Comparison of ENCODE assay signal across 7 cellular contexts in the genomic region with DNA sequence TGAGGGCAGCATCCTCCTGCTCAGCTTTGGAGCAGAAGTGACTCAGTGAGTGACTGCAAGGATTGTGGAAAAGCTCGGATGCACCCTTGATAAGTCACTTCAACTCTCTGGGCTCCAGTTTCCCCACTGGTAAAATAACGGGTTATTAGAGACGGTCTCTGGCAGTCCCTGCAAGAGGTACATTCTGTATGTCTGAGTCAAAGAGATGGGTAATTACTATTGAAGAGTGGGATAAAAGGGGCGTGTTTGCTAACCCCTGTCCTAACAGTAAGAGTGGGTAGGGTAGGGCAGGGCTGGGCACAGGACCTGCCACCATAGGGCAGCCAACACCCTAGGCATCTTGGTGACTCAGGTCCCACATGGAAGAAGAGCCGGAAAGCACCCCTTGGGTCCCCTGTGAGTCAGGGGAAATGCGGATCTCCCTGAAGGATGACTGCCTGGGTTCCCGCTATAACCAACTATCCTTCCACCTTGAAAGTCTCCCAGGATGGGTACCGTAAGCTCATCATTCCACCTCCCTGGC. TPM values are rescaled to one million over a fixed set of nuclear protein-coding genes. Genes with fewer than 3 reads are reported as not detected.
DNase-seq lines count a peak whose midpoint lies in the region; ATAC-seq lines count a peak whose summit lies in the region.

No MANE protein-coding gene starts in this region.

- peak overlapping the region; percentile 100 for H3K27ac ChIP-seq in right cardiac atrium (ENCODE audit: low read length)

- no peak overlapping the region for H3K4me3 ChIP-seq in right cardiac atrium (ENCODE audit: low read length)

- peaks cover 3% of the 10 kb centered on the region for H3K36me3 Mint-ChIP-seq in activated CD4-positive, alpha-beta memory T cell treated with anti-CD3 and anti-CD28 coated beads, Interleukin-2, amount 10 ng/mL, durations not matched to agents 7 days and 5 days (ENCODE audit: low read depth)

- POLR2A ChIA-PET in activated CD4-positive, alpha-beta memory T cell treated with anti-CD3 and anti-CD28 coated beads, Interleukin-2, amount 10 ng/mL, durations not matched to agents 7 days and 5 days (lab: Charles Lee): interaction anchor here (0.8 to 10.8 kb wide), 18 partner anchors 12 to 328 kb away, joined by 3 to 364 read pairs (median 5); a partner anchor contains a TSS

- no peak overlapping the region for H3K4me3 Mint-ChIP-seq in activated CD4-positive, alpha-beta memory T cell treated with anti-CD3 and anti-CD28 coated beads, Interleukin-2, amount 10 ng/mL, durations not matched to agents 7 days and 5 days
- H3K4me3 Mint-ChIP-seq in stimulated activated naive CD8-positive, alpha-beta T cell treated with anti-CD3 and anti-CD28 coated beads, Interleukin-15, amount 100 ng/mL, for 72 hours: peak overlapping the region; percentile 53 to 58

- peak overlapping the region; percentile 99 for H3K27ac Mint-ChIP-seq in activated CD4-positive, alpha-beta memory T cell treated with anti-CD3 and anti-CD28 coated beads, Interleukin-2, amount 10 ng/mL, durations not matched to agents 7 days and 5 days
- H3K27ac Mint-ChIP-seq in stimulated activated naive CD8-positive, alpha-beta T cell treated with anti-CD3 and anti-CD28 coated beads, Interleukin-15, amount 100 ng/mL, for 72 hours: peak overlapping the region; percentile 87 to 97

- DNase-seq in HK-2 (ENCODE audit: unreplicated experiment): peak; percentile 65
- no peak for DNase-seq in activated CD4-positive, alpha-beta memory T cell treated with anti-CD3 and anti-CD28 coated beads, Interleukin-2, amount 10 ng/mL, durations not matched to agents 7 days and 5 days
- DNase-seq in right cardiac atrium: peak in 1 of 3 donors; percentile 20
- no peak for DNase-seq in stimulated activated naive CD8-positive, alpha-beta T cell treated with anti-CD3 and anti-CD28 coated beads, Interleukin-15, amount 100 ng/mL, for 72 hours
- DNase-seq in NCI-H1694 (lab: John Stamatoyannopoulos, UW): no peak

- no peaks in the 10 kb centered on the region for H3K9me3 Mint-ChIP-seq in activated CD4-positive, alpha-beta memory T cell treated with anti-CD3 and anti-CD28 coated beads, Interleukin-2, amount 10 ng/mL, durations not matched to agents 7 days and 5 days
- no peaks in the 10 kb centered on the region for H3K9me3 Mint-ChIP-seq in stimulated activated naive CD8-positive, alpha-beta T cell treated with anti-CD3 and anti-CD28 coated beads, Interleukin-15, amount 100 ng/mL, for 72 hours

- H3K4me1 Mint-ChIP-seq in activated CD4-positive, alpha-beta memory T cell treated with anti-CD3 and anti-CD28 coated beads, Interleukin-2, amount 10 ng/mL, durations not matched to agents 7 days and 5 days: peaks cover 90% of the 10 kb centered on the region
- H3K4me1 Mint-ChIP-seq in stimulated activated naive CD8-positive, alpha-beta T cell treated with anti-CD3 and anti-CD28 coated beads, Interleukin-15, amount 100 ng/mL, for 72 hours: peaks cover 100% of the 10 kb centered on the region

- no peaks in the 10 kb centered on the region for H3K27me3 ChIP-seq in right cardiac atrium (ENCODE audit: control insufficient read depth, insufficient read depth)

- intact Hi-C loops in right cardiac atrium (cut with DNase I): loop anchor here in 1 of 4 donors (10.0 kb wide), 1 partner anchor 129 kb away; no protein-coding TSS in a partner anchor

- no peak for ATAC-seq in right cardiac atrium
- no peak for ATAC-seq in stimulated activated naive CD8-positive, alpha-beta T cell treated with anti-CD3 and anti-CD28 coated beads, Interleukin-15, amount 100 ng/mL, for 72 hours
- ATAC-seq in GM18520 (IDR thresholded peaks at IDR 0.05; ENCODE audit: unreplicated experiment): no peak
- ATAC-seq in HG03196 (IDR thresholded peaks at IDR 0.05; ENCODE audit: unreplicated experiment): no peak

- H3K4me1 ChIP-seq in right cardiac atrium (ENCODE audit: control insufficient read depth, insufficient read depth, low read length): peaks cover 43% of the 10 kb centered on the region

- H3K9me3 ChIP-seq in right cardiac atrium (ENCODE audit: control insufficient read depth, low read length): no peaks in the 10 kb centered on the region

- 76% methylated on average over 8 of the region's 8 CpGs for WGBS in right cardiac atrium

- CTCF ChIA-PET in activated CD4-positive, alpha-beta memory T cell treated with anti-CD3 and anti-CD28 coated beads, Interleukin-2, amount 10 ng/mL, durations not matched to agents 7 days and 5 days (lab: Charles Lee): interaction anchor here (1.1 to 11.6 kb wide), 7 partner anchors 9 to 129 kb away, joined by 3 to 268 read pairs (median 6); a partner anchor contains a TSS

- H3K27me3 Mint-ChIP-seq in activated CD4-positive, alpha-beta memory T cell treated with anti-CD3 and anti-CD28 coated beads, Interleukin-2, amount 10 ng/mL, durations not matched to agents 7 days and 5 days: peaks cover 10% of the 10 kb centered on the region
- peaks cover under 1% of the 10 kb centered on the region for H3K27me3 Mint-ChIP-seq in stimulated activated naive CD8-positive, alpha-beta T cell treated with anti-CD3 and anti-CD28 coated beads, Interleukin-15, amount 100 ng/mL, for 72 hours

RNA-seq across cellular contexts. Expression of a gene that starts 7.3 kb away (rescaled TPM):
- 100 to 1,000 TPM; 323 to 360 TPM for total RNA-seq in activated CD4-positive, alpha-beta memory T cell treated with anti-CD3 and anti-CD28 coated beads, Interleukin-2, amount 10 ng/mL, durations not matched to agents 7 days and 5 days
- total RNA-seq in right cardiac atrium: 100 to 1,000 TPM; 289 to 371 (median 320) TPM
- 78.1 TPM for polyA plus RNA-seq in right cardiac atrium

RNA-seq across cellular contexts. Expression of a gene that starts 19.8 kb away (rescaled TPM):
- total RNA-seq in activated CD4-positive, alpha-beta memory T cell treated with anti-CD3 and anti-CD28 coated beads, Interleukin-2, amount 10 ng/mL, durations not matched to agents 7 days and 5 days: 100 to 1,000 TPM; 991 to 999 TPM
- total RNA-seq in right cardiac atrium: 1,000 to 10,000 TPM in 1 of 4 donors, 100 to 1,000 TPM in 3; 807 to 1,060 (median 897) TPM
- polyA plus RNA-seq in right cardiac atrium: 770 TPM

RNA-seq across cellular contexts. Expression of a gene that starts 37.4 kb away (rescaled TPM):
- total RNA-seq in activated CD4-positive, alpha-beta memory T cell treated with anti-CD3 and anti-CD28 coated beads, Interleukin-2, amount 10 ng/mL, durations not matched to agents 7 days and 5 days: 10 to 100 TPM; 23.7 to 25.2 TPM
- 10 to 100 TPM in 3 of 4 donors, 1 to 10 TPM in 1; 8.0 to 15.3 (median 11.5) TPM for total RNA-seq in right cardiac atrium
- polyA plus RNA-seq in right cardiac atrium: 10.7 TPM

RNA-seq across cellular contexts. Expression of a gene that starts 47.8 kb away (rescaled TPM):
- total RNA-seq in activated CD4-positive, alpha-beta memory T cell treated with anti-CD3 and anti-CD28 coated beads, Interleukin-2, amount 10 ng/mL, durations not matched to agents 7 days and 5 days: 100 to 1,000 TPM; 226 TPM
- total RNA-seq in right cardiac atrium: 10 to 100 TPM; 34.8 to 47.6 (median 38.3) TPM
- polyA plus RNA-seq in right cardiac atrium: 24.1 TPM

RNA-seq across cellular contexts. Expression of a gene that starts 58.7 kb away (rescaled TPM):
- total RNA-seq in activated CD4-positive, alpha-beta memory T cell treated with anti-CD3 and anti-CD28 coated beads, Interleukin-2, amount 10 ng/mL, durations not matched to agents 7 days and 5 days: 100 to 1,000 TPM; 121 to 122 TPM
- total RNA-seq in right cardiac atrium: 10 to 100 TPM; 23.5 to 33.3 (median 26.7) TPM
- 23.9 TPM for polyA plus RNA-seq in right cardiac atrium
